ENCODE assay signal across 16 cellular contexts in the genomic region with DNA sequence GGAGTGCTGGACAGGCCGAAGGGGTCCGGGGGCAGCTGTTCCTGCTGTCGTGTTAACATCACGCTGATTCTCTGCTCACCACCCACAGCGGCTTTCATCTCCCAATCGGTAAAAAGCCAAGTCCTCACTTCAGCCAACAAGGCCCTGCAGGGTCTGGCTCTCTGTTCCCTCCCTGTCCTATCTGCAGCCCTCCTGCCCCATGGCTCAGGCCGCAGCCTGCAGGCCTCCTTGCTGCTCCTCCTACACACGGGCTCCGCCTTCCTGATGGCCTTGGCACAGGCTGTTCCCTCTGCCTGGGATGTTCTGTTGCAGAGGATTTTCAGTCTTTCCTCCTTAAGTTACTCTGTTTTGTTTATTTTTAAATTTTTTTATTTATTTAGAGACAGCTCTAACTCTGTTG. TPM values are rescaled to one million over a fixed set of nuclear protein-coding genes. Genes with fewer than 3 reads are reported as not detected.
DNase-seq lines count a peak whose midpoint lies in the region; ATAC-seq and TF ChIP-seq lines count a peak whose summit lies in the region.
"Had no signal": no experiment of that assay in that cellular context is flagged by ENCODE, and none has a peak within 500 bp of the region (broad histone marks: within the 10 kb centered on the region; RNA-seq: fewer than 3 reads in every experiment).

No MANE protein-coding gene starts in this region.

- ATAC-seq in right lobe of liver (peak; percentile 31 to 55 (median 46)), upper lobe of left lung (ENCODE audit: low FRiP score in 2 of 2) (peak; percentile 47 to 77)
- ATAC-seq: foreskin keratinocyte; stimulated activated naive CD8-positive, alpha-beta T cell treated with anti-CD3 and anti-CD28 coated beads, Interleukin-15, Interleukin-2, amounts not matched to agents 100 U/mL and 50 U/mL, for 24 hours had no signal

- no peak for DNase-seq in RWPE1 (ENCODE audit: low spot score)
- peak in 4 of 10 donors; percentile 25 to 68 (median 46) for DNase-seq in dorsolateral prefrontal cortex
- DNase-seq in right lobe of liver = no peak
- DNase-seq in upper lobe of left lung = no peak
- DNase-seq in activated naive CD4-positive, alpha-beta T cell treated with anti-CD3 and anti-CD28 coated beads, Interleukin-2, amount 50 U/mL, for 16 hours = no peak
- DNase-seq in iPS-NIHi7 (ENCODE audit: extremely low spot score) = no peak
- DNase-seq in GM13976 (ENCODE audit: low spot score) = no peak
- DNase-seq: activated CD4-positive, alpha-beta T cell treated with anti-CD3 and anti-CD28 coated beads for 48 hours; foreskin keratinocyte; NCI-H1417 treated with DMSO at 0.1 percent for 48 hours; stimulated activated naive CD8-positive, alpha-beta T cell treated with anti-CD3 and anti-CD28 coated beads, Interleukin-15, Interleukin-2, amounts not matched to agents 100 U/mL and 50 U/mL, for 24 hours had no signal

- in situ Hi-C loops in GM13976 (cut with MboI; ENCODE audit: low sequenced_read_pairs, unreplicated experiment) = no loop called here

- H3K4me1 ChIP-seq in right lobe of liver (no peaks in the 10 kb centered on the region), upper lobe of left lung (peaks cover 0 to 5% (median 2%) of the 10 kb centered on the region in 4 donors)
- H3K4me1 ChIP-seq: Peyer's patch had no signal

- H3K9me3 ChIP-seq in right lobe of liver (no peaks in the 10 kb centered on the region), upper lobe of left lung (no peaks in the 10 kb centered on the region)
- H3K9me3 ChIP-seq: Peyer's patch had no signal

- no peak for TF ChIP-seq POLR2A in right lobe of liver (IDR thresholded peaks at IDR 0.05)
- TF ChIP-seq POLR2A in upper lobe of left lung (IDR thresholded peaks at IDR 0.05) = no peak

- intact Hi-C loops in dorsolateral prefrontal cortex (cut with DNase I) = no loop called here
- intact Hi-C loops in right lobe of liver (cut with DNase I) = no loop called here

- H3K27ac ChIP-seq in RWPE1 (peak overlapping the region; percentile 22; the same call in 1 of the 2 replicates), dorsolateral prefrontal cortex (peak overlapping the region in 50 of 59 donors; percentile 6 to 84 (median 60)), right lobe of liver (no peak overlapping the region), upper lobe of left lung (peak overlapping the region in 1 of 4 donors; percentile 33)
- H3K27ac ChIP-seq: foreskin keratinocyte had no signal

- TF ChIP-seq CTCF in RWPE1 (conservative IDR thresholded peaks at IDR 0.05; ENCODE audit: low read depth) (no peak), dorsolateral prefrontal cortex (IDR thresholded peaks at IDR 0.05 in 54 of 56, conservative IDR thresholded peaks at IDR 0.05 in 2 of 56; ENCODE audit: low read depth in 1 of 56, partially characterized antibody in 56 of 56) (no peak), right lobe of liver (IDR thresholded peaks at IDR 0.05) (no peak), upper lobe of left lung (IDR thresholded peaks at IDR 0.05) (no peak), GM13976 (IDR thresholded peaks at IDR 0.05; ENCODE audit: borderline replicate concordance, control extremely low read depth, extremely low read depth, insufficient read depth, missing control alignments) (no peak)

- no peaks in the 10 kb centered on the region for H3K27me3 ChIP-seq in dorsolateral prefrontal cortex
- no peaks in the 10 kb centered on the region for H3K27me3 ChIP-seq in right lobe of liver
- H3K27me3 ChIP-seq in upper lobe of left lung = no peaks in the 10 kb centered on the region
- H3K27me3 ChIP-seq: foreskin keratinocyte, Peyer's patch had no signal

- CTCF ChIA-PET in RWPE1 (lab: Yijun Ruan, JAX) = interaction anchor here (0.6 kb wide), 1 partner anchor 67 kb away, joined by 3 read pairs; no protein-coding TSS in a partner anchor

- WGBS in right lobe of liver (ENCODE audit: insufficient coverage, low coverage, low lambda C conversion rate, missing lambda C conversion rate) = 71% methylated on average over 8 of the region's 9 CpGs
- WGBS in upper lobe of left lung, 2 donors = 70 to 88% methylated on average over 9 of the region's 9 CpGs

- no peak for TF ChIP-seq EP300 in upper lobe of left lung (IDR thresholded peaks at IDR 0.05)

- H3K4me3 ChIP-seq in dorsolateral prefrontal cortex (no peak overlapping the region), right lobe of liver (no peak overlapping the region), upper lobe of left lung (no peak overlapping the region)
- H3K4me3 ChIP-seq: Peyer's patch had no signal

- POLR2A ChIA-PET in RWPE1 (lab: Yijun Ruan, JAX; ENCODE audit: low non-redundant PET) = no interaction called here

- peaks cover 7 to 50% (median 22%) of the 10 kb centered on the region in 4 donors for H3K36me3 ChIP-seq in right lobe of liver
- peaks cover 24 to 92% (median 65%) of the 10 kb centered on the region in 4 donors for H3K36me3 ChIP-seq in upper lobe of left lung

RNA-seq across cellular contexts. Expression of gene FUZ, which starts 22.2 kb away (rescaled TPM):
- total RNA-seq in dorsolateral prefrontal cortex = 10 to 100 TPM; 24.0 to 83.9 (median 43.9) TPM
- total RNA-seq in right lobe of liver = 10 to 100 TPM in 1 of 6 experiments, 1 to 10 TPM in 5; 3.7 to 10.7 (median 6.3) TPM
- 10 to 100 TPM; 17.3 to 43.0 (median 22.3) TPM for total RNA-seq in upper lobe of left lung

RNA-seq across cellular contexts. Expression of gene AP2A1, which starts 24.1 kb away (rescaled TPM):
- total RNA-seq in dorsolateral prefrontal cortex (100 to 1,000 TPM; 116 to 220 (median 173) TPM), right lobe of liver (100 to 1,000 TPM in 1 of 6 experiments, 10 to 100 TPM in 5; 38.7 to 103 (median 49.8) TPM), upper lobe of left lung (100 to 1,000 TPM in 1 of 6 donors, 10 to 100 TPM in 5; 46.0 to 113 (median 77.6) TPM)

RNA-seq across cellular contexts. Expression of gene MED25, which starts 27.2 kb away (rescaled TPM):
- total RNA-seq in dorsolateral prefrontal cortex = 10 to 100 TPM; 42.6 to 78.6 (median 57.7) TPM
- total RNA-seq in right lobe of liver = 10 to 100 TPM in 5 of 6 experiments, 1 to 10 TPM in 1; 9.9 to 16.3 (median 11.8) TPM
- total RNA-seq in upper lobe of left lung = 100 to 1,000 TPM in 1 of 6 donors, 10 to 100 TPM in 5; 41.7 to 110 (median 61.2) TPM

RNA-seq across cellular contexts. Expression of gene TSKS, which starts 27.8 kb away (rescaled TPM):
- total RNA-seq in dorsolateral prefrontal cortex (1 to 10 TPM in 1 of 120 experiments, under 1 TPM in 4, not detected in 115; 0.26 to 1.1 (median 0.39) TPM), right lobe of liver (not detected), upper lobe of left lung (under 1 TPM in 3 of 6 donors, not detected in 3; 0.15 to 0.91 (median 0.37) TPM)
- total RNA-seq: astrocyte, H1, myocyte, NCI-H460, Peyer's patch had no signal

Comparison
In these comparisons a context has a peak if more than half of its experiments do, and no peak if none do; other contexts are left out.
1. H3K27ac ChIP-seq: peak in RWPE1 (single experiment) and dorsolateral prefrontal cortex (50 of 59); none in right lobe of liver (0 of 3).